In the genomic region with DNA sequence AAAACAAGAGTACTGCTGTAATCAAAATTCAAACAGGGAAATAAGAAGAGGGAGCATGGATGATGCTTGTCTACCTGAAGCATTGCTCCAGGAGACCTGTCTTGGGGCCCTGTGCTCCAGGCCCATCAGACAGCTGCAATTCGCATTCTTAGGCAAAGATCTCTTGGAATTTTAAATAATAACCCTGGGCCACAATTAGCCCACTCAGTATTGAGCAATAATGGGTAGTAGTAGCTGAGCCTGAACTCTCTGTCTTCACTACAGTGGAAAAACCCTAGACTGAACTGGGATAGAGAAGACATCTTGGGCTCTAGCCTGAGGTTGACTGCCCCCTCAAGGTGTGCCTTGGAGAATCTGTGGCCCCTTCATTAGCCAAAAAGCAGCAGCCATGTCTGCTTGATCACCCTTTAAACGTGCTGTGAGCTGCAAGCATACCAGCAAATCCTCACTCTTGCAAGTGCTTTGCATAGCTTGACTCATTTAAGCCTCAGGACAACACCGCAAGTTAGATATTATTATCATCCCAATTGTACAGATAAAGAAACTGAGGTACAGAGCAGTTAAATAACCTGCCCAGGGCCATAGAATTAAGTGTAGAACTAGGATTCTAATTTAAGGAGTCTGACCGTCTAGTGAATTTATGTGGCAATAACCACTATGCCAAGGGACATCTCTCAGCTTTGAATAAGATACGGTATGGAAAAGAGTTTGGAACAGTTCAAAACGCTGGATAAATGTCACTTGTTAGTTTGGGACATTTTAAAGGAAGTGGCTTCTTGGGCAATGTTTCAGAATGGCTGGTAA, we compare ENCODE assay signal across 24 cellular contexts.
DNase-seq lines count a peak whose midpoint lies in the region; ATAC-seq, FAIRE-seq and TF ChIP-seq lines count a peak whose summit lies in the region.
"Had no signal": no experiment of that assay in that cellular context is flagged by ENCODE, and none has a peak within 500 bp of the region (broad histone marks: within the 10 kb centered on the region; RNA-seq: fewer than 3 reads in every experiment).

No MANE protein-coding gene starts in this region.

- no peaks in the 10 kb centered on the region for H3K27me3 Mint-ChIP-seq in endodermal cell (ENCODE audit: insufficient read depth)

- TF ChIP-seq CTCF in A549 (IDR thresholded peaks at IDR 0.05) (no peak), endodermal cell (conservative IDR thresholded peaks at IDR 0.05) (peak; percentile 27)

- H4K8ac ChIP-seq in trophoblast cell (ENCODE audit: low read depth, low read length): no peak overlapping the region

- no peak overlapping the region for H3K18ac ChIP-seq in trophoblast cell (ENCODE audit: low read length)

- 40% methylated on average over 6 of the region's 6 CpGs for WGBS in A549 (ENCODE audit: missing lambda C conversion rate)
- WGBS in endodermal cell (ENCODE audit: insufficient coverage in 1 of 2, insufficient read length in 1 of 2), 2 experiments: 92 to 96% methylated on average over 4 to 6 of the region's 6 CpGs
- no CpG with 5 or more reads among the region's 6 CpGs for WGBS in trophoblast cell (ENCODE audit: extremely low coverage, insufficient coverage, insufficient read length)

- H3K79me2 ChIP-seq in trophoblast cell (ENCODE audit: control insufficient read depth, insufficient read depth, low read length, poor library complexity): no peaks in the 10 kb centered on the region

- no peak overlapping the region for H3K4me3 ChIP-seq in A549
- H3K4me3 ChIP-seq in endodermal cell (ENCODE audit: low read length): no peak overlapping the region
- no peak overlapping the region for H3K4me3 ChIP-seq in trophoblast cell (ENCODE audit: low read depth, low read length)
- H3K4me3 ChIP-seq: GM12878, GM23338 had no signal

- DNase-seq in A549 (ENCODE audit: low read depth in 1 of 2, low spot score in 1 of 2): no peak
- DNase-seq in endodermal cell: no peak
- DNase-seq in trophoblast cell: peak; percentile 75 to 93
- DNase-seq in activated CD4-positive, alpha-beta T cell treated with anti-CD3 and anti-CD28 coated beads for 4 hours: no peak
- DNase-seq in NCI-H2196 (lab: John Stamatoyannopoulos, UW; ENCODE audit: unreplicated experiment): no peak
- DNase-seq: ACHN; BE2C; C1 segment of cervical spinal cord; CD4-positive, CD25-positive, alpha-beta regulatory T cell; CD8-positive, alpha-beta memory T cell; COR-L47; DMS 273 treated with DMSO at 0.1 percent for 48 hours; DMS53; DND-41; EL; HFFc6 had no signal

- H3K9ac ChIP-seq in endodermal cell (ENCODE audit: extremely low read depth, low read length, poor library complexity, severe bottlenecking): no peak overlapping the region
- H3K9ac ChIP-seq in trophoblast cell (ENCODE audit: low read length): no peak overlapping the region

- no peak overlapping the region for H3K4me3 Mint-ChIP-seq in endodermal cell
- H3K4me3 Mint-ChIP-seq: CD4-positive, CD25-positive, alpha-beta regulatory T cell; CD8-positive, alpha-beta memory T cell; GM23338; HFFc6 had no signal

- H3K36me3 ChIP-seq in endodermal cell (ENCODE audit: control insufficient read depth, insufficient read depth, low read length) (no peaks in the 10 kb centered on the region), trophoblast cell (ENCODE audit: control insufficient read depth in 1 of 2, insufficient read depth in 2 of 2, low read length in 2 of 2) (no peaks in the 10 kb centered on the region)
- H3K36me3 ChIP-seq: BE2C had no signal

- POLR2A ChIA-PET in A549 (lab: Yijun Ruan, JAX): no interaction called here

- peaks cover 5% of the 10 kb centered on the region; the same call in 1 of the 3 replicates for H3K9me3 ChIP-seq in A549
- H3K9me3 ChIP-seq in endodermal cell (ENCODE audit: control insufficient read depth, low read length): no peaks in the 10 kb centered on the region
- no peaks in the 10 kb centered on the region for H3K9me3 ChIP-seq in trophoblast cell (ENCODE audit: insufficient read depth, low read depth, low read length)
- H3K9me3 ChIP-seq: BE2C had no signal

- H3K4me1 ChIP-seq in A549: no peaks in the 10 kb centered on the region
- H3K4me1 ChIP-seq in endodermal cell (ENCODE audit: control insufficient read depth, insufficient read depth, low read length): no peaks in the 10 kb centered on the region
- peaks cover 4 to 5% of the 10 kb centered on the region in 2 experiments for H3K4me1 ChIP-seq in trophoblast cell (ENCODE audit: control insufficient read depth in 1 of 2, insufficient read depth in 2 of 2, low read length in 2 of 2)
- H3K4me1 ChIP-seq: BE2C had no signal

- FAIRE-seq in A549 (lab: Jason Lieb, UNC): peak; percentile 70
- FAIRE-seq: GM12878, GM19239, H54, HTR-8/SVneo had no signal

- H4K12ac ChIP-seq in trophoblast cell (ENCODE audit: low read depth, low read length): no peak overlapping the region

- CTCF ChIA-PET in A549 (lab: Yijun Ruan, JAX): interaction anchor here (0.7 kb wide), 1 partner anchor 9 kb away, joined by 3 read pairs; no protein-coding TSS in a partner anchor

- TF ChIP-seq RAD21 in A549 (conservative IDR thresholded peaks at IDR 0.05 in 1 of 2, IDR thresholded peaks at IDR 0.05 in 1 of 2) (no peak), Ishikawa (IDR thresholded peaks at IDR 0.05; ENCODE audit: low read depth) (no peak)

- H3K27ac ChIP-seq in A549 (no peak overlapping the region), endodermal cell (ENCODE audit: low read depth, low read length) (no peak overlapping the region), trophoblast cell (ENCODE audit: low read depth, low read length) (no peak overlapping the region)

- no peak for TF ChIP-seq EP300 in A549 (IDR thresholded peaks at IDR 0.05)
- no peak for TF ChIP-seq EP300 in Ishikawa (IDR thresholded peaks at IDR 0.05; ENCODE audit: borderline replicate concordance)

- H3K36me3 Mint-ChIP-seq in endodermal cell (ENCODE audit: low read depth): no peaks in the 10 kb centered on the region
- H3K36me3 Mint-ChIP-seq: CD4-positive, CD25-positive, alpha-beta regulatory T cell; CD8-positive, alpha-beta memory T cell had no signal

- peak overlapping the region; percentile 70 for H2BK5ac ChIP-seq in trophoblast cell (ENCODE audit: low read depth, low read length, poor library complexity)

- H2AFZ ChIP-seq in trophoblast cell (ENCODE audit: insufficient read depth, low read length, poor library complexity): no peak overlapping the region

- no peak overlapping the region for H3K14ac ChIP-seq in trophoblast cell (ENCODE audit: low read length)

- H3K79me1 ChIP-seq in trophoblast cell (ENCODE audit: low read length): peaks cover 6% of the 10 kb centered on the region

- no peak for TF ChIP-seq POLR2A in A549 (IDR thresholded peaks at IDR 0.05; ENCODE audit: low read length)

- peaks cover 3% of the 10 kb centered on the region for H3K9me3 Mint-ChIP-seq in endodermal cell
- H3K9me3 Mint-ChIP-seq: GM23338, HFFc6 had no signal

- H2BK120ac ChIP-seq in trophoblast cell (ENCODE audit: insufficient read depth, low read length, poor library complexity): peak overlapping the region; percentile 69

- peak overlapping the region; percentile 52 for H4K91ac ChIP-seq in trophoblast cell (ENCODE audit: low read depth, low read length)

- H3K4ac ChIP-seq in trophoblast cell (ENCODE audit: low read depth, low read length): no peak overlapping the region

- H3K27ac Mint-ChIP-seq in endodermal cell: no peak overlapping the region
- H3K27ac Mint-ChIP-seq: CD4-positive, CD25-positive, alpha-beta regulatory T cell; CD8-positive, alpha-beta memory T cell; GM23338; HFFc6 had no signal

- ATAC-seq in A549 (no peak), HG02588 (IDR thresholded peaks at IDR 0.05; ENCODE audit: unreplicated experiment) (no peak)
- ATAC-seq: GM12878, GM23338, HCT116 had no signal

- H2BK12ac ChIP-seq in trophoblast cell (ENCODE audit: low read length): no peak overlapping the region

- H3K23ac ChIP-seq in trophoblast cell (ENCODE audit: low read length): no peak overlapping the region

- no peaks in the 10 kb centered on the region for H3K27me3 ChIP-seq in endodermal cell (ENCODE audit: control insufficient read depth, insufficient read depth, low read length, poor library complexity, severe bottlenecking)
- no peaks in the 10 kb centered on the region for H3K27me3 ChIP-seq in trophoblast cell (ENCODE audit: insufficient read depth, low read length)
- H3K27me3 ChIP-seq: BE2C had no signal

- H2AK5ac ChIP-seq in trophoblast cell (ENCODE audit: low read length): no peak overlapping the region

- H3K4me2 ChIP-seq in A549 (no peak overlapping the region), trophoblast cell (ENCODE audit: low read length) (no peak overlapping the region)
- H3K4me2 ChIP-seq: GM23338 had no signal

- H3K4me1 Mint-ChIP-seq in endodermal cell: no peaks in the 10 kb centered on the region
- H3K4me1 Mint-ChIP-seq: CD4-positive, CD25-positive, alpha-beta regulatory T cell; CD8-positive, alpha-beta memory T cell; GM23338 had no signal

TF ChIP-seq in A549, 52 proteins besides CTCF, POLR2A, EP300 and RAD21:
- TF ChIP-seq NFE2L2 (conservative IDR thresholded peaks at IDR 0.05; ENCODE audit: low read length) (no peak), SMC3 (IDR thresholded peaks at IDR 0.05) (no peak), JUN (IDR thresholded peaks at IDR 0.05) (no peak), HOXA7 (CRISPR knock-in tag; IDR thresholded peaks at IDR 0.05) (no peak), PBX3 (IDR thresholded peaks at IDR 0.05) (no peak)

TF ChIP-seq in Ishikawa, 13 proteins besides CTCF, POLR2A, EP300 and RAD21:
- TF ChIP-seq USF1 (IDR thresholded peaks at IDR 0.05) (no peak), CEBPB (IDR thresholded peaks at IDR 0.05) (peak; percentile 52; the same call in 1 of the 2 replicates)

Comparison
In these comparisons a context has a peak if more than half of its experiments do, and no peak if none do; other contexts are left out.
1. DNase-seq: peak in trophoblast cell (2 of 2); none in A549 (0 of 2), endodermal cell (single experiment), activated CD4-positive, alpha-beta T cell treated with anti-CD3 and anti-CD28 coated beads for 4 hours (0 of 2) and NCI-H2196 (single experiment).